ENCODE assay signal across 19 cellular contexts in genomic region chr6:55874309-55874708, GRCh38. TPM values are rescaled to one million over a fixed set of nuclear protein-coding genes. Genes with fewer than 3 reads are reported as not detected.
DNase-seq lines count a peak whose midpoint lies in the region; ATAC-seq and TF ChIP-seq lines count a peak whose summit lies in the region.
"Had no signal": no experiment of that assay in that cellular context is flagged by ENCODE, and none has a peak within 500 bp of the region (broad histone marks: within the 10 kb centered on the region; RNA-seq: fewer than 3 reads in every experiment).

No MANE protein-coding gene starts in this region.

- no peak for DNase-seq in heart right ventricle
- no peak for DNase-seq in left ventricle myocardium superior
- no peak for DNase-seq in endodermal cell
- no peak for DNase-seq in upper lobe of left lung
- DNase-seq: COR-L47; nucleus accumbens; RPMI8226; stimulated activated CD4-positive, alpha-beta T cell treated with anti-CD3 and anti-CD28 coated beads, Interleukin-15, amount 100 ng/mL, for 24 hours had no signal

- TF ChIP-seq POLR2A in upper lobe of left lung (IDR thresholded peaks at IDR 0.05), result no peak

- no peak overlapping the region for H3K27ac Mint-ChIP-seq in endodermal cell
- H3K27ac Mint-ChIP-seq: activated naive CD4-positive, alpha-beta T cell treated with anti-CD3 and anti-CD28 coated beads, Interleukin-2, amount 50 U/mL, for 24 hours had no signal

- ATAC-seq in heart right ventricle (no peak), left ventricle myocardium superior (no peak), upper lobe of left lung (ENCODE audit: low FRiP score in 2 of 2) (no peak), GM21723 (IDR thresholded peaks at IDR 0.05; ENCODE audit: unreplicated experiment) (no peak), GM18861 (IDR thresholded peaks at IDR 0.05; ENCODE audit: unreplicated experiment) (no peak), GM18873 (IDR thresholded peaks at IDR 0.05; ENCODE audit: low FRiP score, unreplicated experiment) (no peak)
- ATAC-seq: A549, HCT116 had no signal

- no peaks in the 10 kb centered on the region for H3K36me3 Mint-ChIP-seq in endodermal cell (ENCODE audit: low read depth)
- H3K36me3 Mint-ChIP-seq: activated naive CD4-positive, alpha-beta T cell treated with anti-CD3 and anti-CD28 coated beads, Interleukin-2, amount 50 U/mL, for 24 hours had no signal

- no peaks in the 10 kb centered on the region for H3K9me3 ChIP-seq in heart right ventricle
- H3K9me3 ChIP-seq in endodermal cell (ENCODE audit: control insufficient read depth, low read length), result no peaks in the 10 kb centered on the region
- H3K9me3 ChIP-seq in muscle layer of duodenum (ENCODE audit: control insufficient read depth in 1 of 2, low read length in 2 of 2), result no peaks in the 10 kb centered on the region
- no peaks in the 10 kb centered on the region for H3K9me3 ChIP-seq in upper lobe of left lung
- H3K9me3 ChIP-seq: A549 had no signal

- H3K27ac ChIP-seq in heart right ventricle (peak overlapping the region in 9 of 10 donors; percentile 20 to 54 (median 41)), endodermal cell (ENCODE audit: low read depth, low read length) (no peak overlapping the region), muscle layer of duodenum (ENCODE audit: low read length) (peak overlapping the region; percentile 24), upper lobe of left lung (peak overlapping the region in 3 of 4 donors; percentile 28 to 64 (median 37))
- H3K27ac ChIP-seq: A549 had no signal

- H3K27me3 Mint-ChIP-seq in endodermal cell (ENCODE audit: insufficient read depth), result peaks cover 17% of the 10 kb centered on the region
- H3K27me3 Mint-ChIP-seq: activated naive CD4-positive, alpha-beta T cell treated with anti-CD3 and anti-CD28 coated beads, Interleukin-2, amount 50 U/mL, for 24 hours had no signal

- no peaks in the 10 kb centered on the region for H3K4me1 ChIP-seq in heart right ventricle
- H3K4me1 ChIP-seq in endodermal cell (ENCODE audit: control insufficient read depth, insufficient read depth, low read length), result peaks cover 2% of the 10 kb centered on the region
- H3K4me1 ChIP-seq in muscle layer of duodenum (ENCODE audit: control insufficient read depth in 1 of 2, insufficient read depth in 2 of 2, low read length in 2 of 2), result no peaks in the 10 kb centered on the region
- H3K4me1 ChIP-seq in upper lobe of left lung, result no peaks in the 10 kb centered on the region

- no peak for TF ChIP-seq EP300 in upper lobe of left lung (IDR thresholded peaks at IDR 0.05)

- intact Hi-C loops in heart right ventricle (cut with DNase I) (no loop called here), left ventricle myocardium superior (cut with micrococcal nuclease) (no loop called here)

- TF ChIP-seq CTCF in heart right ventricle (IDR thresholded peaks at IDR 0.05) (no peak), endodermal cell (conservative IDR thresholded peaks at IDR 0.05) (no peak), upper lobe of left lung (IDR thresholded peaks at IDR 0.05) (no peak)

- H3K4me3 ChIP-seq in heart right ventricle, result peak overlapping the region in 9 of 10 donors; percentile 12 to 45 (median 35)
- peak overlapping the region; percentile 74 for H3K4me3 ChIP-seq in endodermal cell (ENCODE audit: low read length)
- H3K4me3 ChIP-seq in muscle layer of duodenum (ENCODE audit: low read depth in 1 of 2, low read length in 2 of 2), result peak overlapping the region in 1 of 2 donors; percentile 28
- peak overlapping the region in 2 of 4 donors; percentile 23 to 27 for H3K4me3 ChIP-seq in upper lobe of left lung
- H3K4me3 ChIP-seq: A549 had no signal

- peaks cover 0 to 3% (median 0%) of the 10 kb centered on the region in 7 donors for H3K27me3 ChIP-seq in heart right ventricle
- H3K27me3 ChIP-seq in endodermal cell (ENCODE audit: control insufficient read depth, insufficient read depth, low read length, poor library complexity, severe bottlenecking), result peaks cover under 1% of the 10 kb centered on the region
- H3K27me3 ChIP-seq in muscle layer of duodenum (ENCODE audit: low read depth, low read length), result no peaks in the 10 kb centered on the region
- H3K27me3 ChIP-seq in upper lobe of left lung, result no peaks in the 10 kb centered on the region

- H3K36me3 ChIP-seq in heart right ventricle, result no peaks in the 10 kb centered on the region
- H3K36me3 ChIP-seq in endodermal cell (ENCODE audit: control insufficient read depth, insufficient read depth, low read length), result no peaks in the 10 kb centered on the region
- no peaks in the 10 kb centered on the region for H3K36me3 ChIP-seq in muscle layer of duodenum (ENCODE audit: control insufficient read depth in 1 of 2, insufficient read depth in 2 of 2, low read length in 2 of 2)
- H3K36me3 ChIP-seq in upper lobe of left lung, result no peaks in the 10 kb centered on the region

- H3K9me3 Mint-ChIP-seq in endodermal cell, result no peaks in the 10 kb centered on the region
- H3K9me3 Mint-ChIP-seq: activated naive CD4-positive, alpha-beta T cell treated with anti-CD3 and anti-CD28 coated beads, Interleukin-2, amount 50 U/mL, for 24 hours had no signal

- 33 to 47% methylated on average over 6 of the region's 6 CpGs for WGBS in heart right ventricle, 2 donors
- 79 to 93% methylated on average over 5 to 6 of the region's 6 CpGs for WGBS in endodermal cell (ENCODE audit: insufficient coverage in 1 of 2, insufficient read length in 1 of 2), 2 experiments
- WGBS in upper lobe of left lung, 2 donors, result 71 to 74% methylated on average over 6 of the region's 6 CpGs

- H3K9ac ChIP-seq in endodermal cell (ENCODE audit: extremely low read depth, low read length, poor library complexity, severe bottlenecking), result no peak overlapping the region

- peak overlapping the region; percentile 21 for H3K4me3 Mint-ChIP-seq in endodermal cell
- H3K4me3 Mint-ChIP-seq: activated naive CD4-positive, alpha-beta T cell treated with anti-CD3 and anti-CD28 coated beads, Interleukin-2, amount 50 U/mL, for 24 hours had no signal

- H3K4me1 Mint-ChIP-seq in endodermal cell, result peaks cover 27% of the 10 kb centered on the region
- H3K4me1 Mint-ChIP-seq: activated naive CD4-positive, alpha-beta T cell treated with anti-CD3 and anti-CD28 coated beads, Interleukin-2, amount 50 U/mL, for 24 hours had no signal

RNA-seq across cellular contexts. Expression of gene BMP5, which starts 1.1 kb away (rescaled TPM):
- total RNA-seq in heart right ventricle, result 1 to 10 TPM in 9 of 10 donors, under 1 TPM in 1; 0.60 to 3.8 (median 1.8) TPM
- polyA plus RNA-seq in heart right ventricle, result 1 to 10 TPM; 1.2 to 2.9 TPM
- total RNA-seq in left ventricle myocardium superior, result 2.8 TPM
- total RNA-seq in endodermal cell, result under 1 TPM; 0.73 to 0.84 TPM
- 21.6 TPM for polyA plus RNA-seq in endodermal cell (2013, experiment 1 of 2)
- polyA plus RNA-seq in endodermal cell (2013, experiment 2 of 2), result 21.9 TPM
- 10 to 100 TPM in 1 of 6 donors, 1 to 10 TPM in 5; 3.2 to 16.8 (median 5.7) TPM for total RNA-seq in upper lobe of left lung
- total RNA-seq: activated CD8-positive, alpha-beta memory T cell treated with anti-CD3 and anti-CD28 coated beads for 36 hours; mesenteric fat pad had no signal
- polyA plus RNA-seq: BJ, keratinocyte had no signal
